Comparison of ENCODE assay signal across 7 cellular contexts in genomic region chr15:55297315-55297714, GRCh38.
"Had no signal": no experiment of that assay in that cellular context is flagged by ENCODE, and none has a peak within 500 bp of the region (broad histone marks: within the 10 kb centered on the region; RNA-seq: fewer than 3 reads in every experiment).

No MANE protein-coding gene starts in this region.

- ATAC-seq: GM23338 had no signal

- FAIRE-seq: H1, H54, HTR-8/SVneo had no signal

- DNase-seq: H9, HCEC 1CT, KG1 had no signal

- H3K4me2 ChIP-seq: GM23338 had no signal

- H3K4me3 ChIP-seq: GM23338 had no signal
